Comparison of ENCODE assay signal across 3 cellular contexts in genomic region chr11:65848693-65849092, GRCh38. TPM values are rescaled to one million over a fixed set of nuclear protein-coding genes. Genes with fewer than 3 reads are reported as not detected.
"Had no signal": no experiment of that assay in that cellular context is flagged by ENCODE, and none has a peak within 500 bp of the region (broad histone marks: within the 10 kb centered on the region; RNA-seq: fewer than 3 reads in every experiment).

No MANE protein-coding gene starts in this region.

RNA-seq across cellular contexts. Expression of gene SNX32, which starts 14.9 kb away (rescaled TPM):
- total RNA-seq: ascending aorta had no signal

RNA-seq across cellular contexts. Expression of gene CTSW, which starts 30.9 kb away (rescaled TPM):
- total RNA-seq: ascending aorta, chondrocyte, WTC11 had no signal
